ENCODE assay signal across 2 cellular contexts in genomic region chr7:129667551-129667950, GRCh38.
A peak's percentile ranks its signal among the peaks of the same experiment; 100 is the strongest.
TF ChIP-seq lines count a peak whose summit lies in the region.

No MANE protein-coding gene starts in this region.

TF ChIP-seq in HEK293, 187 proteins besides CTCF, POLR2A, EP300 and RAD21 (continued from another document and continues in another):
- TF ChIP-seq ZNF704 (tag by site-specific recombination; IDR thresholded peaks at IDR 0.05) (no peak), ZNF837 (tag by site-specific recombination; IDR thresholded peaks at IDR 0.05) (no peak), ZNF654 (tag by site-specific recombination; IDR thresholded peaks at IDR 0.05; ENCODE audit: low read depth) (peak; percentile 5; the same call in 1 of the 2 replicates), ZNF426 (tag by site-specific recombination; IDR thresholded peaks at IDR 0.05) (peak; percentile 53), ZBTB11 (tag by site-specific recombination; conservative IDR thresholded peaks at IDR 0.05; ENCODE audit: low read depth) (peak; percentile 43; the same call in 1 of the 2 replicates), ZNF266 (tag by site-specific recombination; IDR thresholded peaks at IDR 0.05; ENCODE audit: low read depth) (peak; percentile 9; the same call in 1 of the 2 replicates), REST (tag by site-specific recombination; IDR thresholded peaks at IDR 0.05) (peak; percentile 32; the same call in 1 of the 2 replicates), ZNF394 (tag by site-specific recombination; IDR thresholded peaks at IDR 0.05; ENCODE audit: borderline replicate concordance) (peak; percentile 70; the same call in 1 of the 2 replicates), ZNF623 (tag by site-specific recombination; IDR thresholded peaks at IDR 0.05) (peak; percentile 21; the same call in 1 of the 2 replicates), ZNF354C (tag by site-specific recombination; IDR thresholded peaks at IDR 0.05; ENCODE audit: borderline replicate concordance, low read depth) (no peak), ZNF433 (tag by site-specific recombination; IDR thresholded peaks at IDR 0.05; ENCODE audit: low read depth) (no peak)

TF ChIP-seq in K562, 482 proteins besides CTCF, POLR2A, EP300 and RAD21:
- TF ChIP-seq MXD1 (CRISPR knock-in tag; IDR thresholded peaks at IDR 0.05; ENCODE audit: borderline replicate concordance, poor library complexity, severe bottlenecking) (no peak), ZNF277 (CRISPR knock-in tag; IDR thresholded peaks at IDR 0.05; ENCODE audit: borderline replicate concordance) (no peak), BRF2 (IDR thresholded peaks at IDR 0.05; ENCODE audit: borderline replicate concordance, insufficient read depth, insufficient read length) (no peak), ZNF57 (CRISPR knock-in tag; IDR thresholded peaks at IDR 0.05) (no peak), ATF3 (IDR thresholded peaks at IDR 0.05) (0 out of 2 replicates have a peak, but pooled peaks have one; percentile 32), ATF3 (CRISPR knock-in tag; conservative IDR thresholded peaks at IDR 0.05) (no peak), KLF1 (tag; IDR thresholded peaks at IDR 0.05) (no peak), TCF3 (CRISPR knock-in tag; IDR thresholded peaks at IDR 0.05) (no peak), KAT8 (IDR thresholded peaks at IDR 0.05; ENCODE audit: low read depth) (no peak), STAG1 (CRISPR knock-in tag; IDR thresholded peaks at IDR 0.05; ENCODE audit: borderline replicate concordance) (no peak), EWSR1 (IDR thresholded peaks at IDR 0.05; ENCODE audit: borderline replicate concordance, low read depth, partially characterized antibody) (no peak), CREBBP (IDR thresholded peaks at IDR 0.05; ENCODE audit: low read depth, low read length) (no peak), ZBTB11 (CRISPR knock-in tag; IDR thresholded peaks at IDR 0.05) (no peak), CEBPG (CRISPR knock-in tag; IDR thresholded peaks at IDR 0.05) (0 out of 2 replicates have a peak, but pooled peaks have one; percentile 31), CEBPG (tag; conservative IDR thresholded peaks at IDR 0.05 in 1 of 2, IDR thresholded peaks at IDR 0.05 in 1 of 2) (no peak; a peak in 1 of 4 replicates), HNRNPL (IDR thresholded peaks at IDR 0.05; ENCODE audit: low read depth, low read length) (no peak), SAFB2 (IDR thresholded peaks at IDR 0.05; ENCODE audit: borderline replicate concordance, low read depth, low read length, severe bottlenecking) (no peak), TFAP4 (CRISPR knock-in tag; IDR thresholded peaks at IDR 0.05; ENCODE audit: borderline replicate concordance) (no peak), PHB (CRISPR knock-in tag; IDR thresholded peaks at IDR 0.05) (no peak)
